Comparison of ENCODE assay signal across 19 cellular contexts in the genomic region with DNA sequence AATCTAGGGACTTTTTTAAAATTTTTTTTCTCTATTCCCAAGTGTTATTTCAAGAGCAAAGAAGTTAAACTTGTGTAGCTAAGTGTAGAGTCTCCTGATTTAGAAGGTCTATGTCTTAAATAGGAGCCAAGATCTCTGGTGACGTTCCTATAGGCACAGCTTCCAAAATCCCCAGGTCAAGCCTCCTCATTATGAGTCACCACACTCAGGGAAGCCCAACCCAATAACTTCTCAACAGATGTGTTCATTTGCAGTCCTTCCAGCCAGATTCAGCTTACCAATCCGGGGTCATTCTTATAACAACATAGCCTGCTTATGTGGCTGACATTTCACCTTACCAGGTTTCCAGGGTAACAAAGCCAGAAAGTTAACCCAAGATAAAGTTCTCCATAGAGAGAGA.
"Had no signal": no experiment of that assay in that cellular context is flagged by ENCODE, and none has a peak within 500 bp of the region (broad histone marks: within the 10 kb centered on the region; RNA-seq: fewer than 3 reads in every experiment).

No MANE protein-coding gene starts in this region.

- H3K4me3 ChIP-seq: lower lobe of right lung, ovary, sigmoid colon, spleen had no signal

- H3K4me1 Mint-ChIP-seq: neural crest cell; stimulated activated naive CD8-positive, alpha-beta T cell treated with anti-CD3 and anti-CD28 coated beads, Interleukin-15, amount 100 ng/mL, for 72 hours had no signal

- ATAC-seq: activated CD8-positive, alpha-beta T cell treated with anti-CD3 and anti-CD28 coated beads for 36 hours; activated naive CD4-positive, alpha-beta T cell treated with anti-CD3 and anti-CD28 coated beads, Interleukin-2, amount 50 U/mL, for 72 hours; activated T-cell treated with anti-CD3 and anti-CD28 coated beads, Interleukin-2, amount 50 U/mL, for 72 hours; lower lobe of right lung; stimulated activated naive CD8-positive, alpha-beta T cell treated with anti-CD3 and anti-CD28 coated beads, Interleukin-15, amount 100 ng/mL, for 72 hours had no signal

- H3K36me3 Mint-ChIP-seq: activated naive CD4-positive, alpha-beta T cell treated with anti-CD3 and anti-CD28 coated beads, Interleukin-2, amount 50 U/mL, for 72 hours; brain; mesothelial cell of epicardium had no signal

- H3K9me3 ChIP-seq: lower lobe of right lung, ovary, sigmoid colon, spleen had no signal

- H3K4me3 Mint-ChIP-seq: activated CD8-positive, alpha-beta T cell treated with anti-CD3 and anti-CD28 coated beads for 36 hours; activated T-cell treated with anti-CD3 and anti-CD28 coated beads, Interleukin-2, amount 50 U/mL, for 72 hours; brain; dendritic cell treated with granulocyte-macrophage colony-stimulating factor and Interleukin-4, amounts not matched to agents 40 ng/mL and 50 ng/mL, for 4 days; mesothelial cell of epicardium; neural crest cell; stimulated activated naive CD8-positive, alpha-beta T cell treated with anti-CD3 and anti-CD28 coated beads, Interleukin-15, amount 100 ng/mL, for 72 hours; type B pancreatic cell had no signal

- H3K9me3 Mint-ChIP-seq: activated CD8-positive, alpha-beta T cell treated with anti-CD3 and anti-CD28 coated beads for 36 hours; activated naive CD4-positive, alpha-beta T cell treated with anti-CD3 and anti-CD28 coated beads, Interleukin-2, amount 50 U/mL, for 72 hours; stimulated activated naive CD8-positive, alpha-beta T cell treated with anti-CD3 and anti-CD28 coated beads, Interleukin-15, amount 100 ng/mL, for 72 hours; type B pancreatic cell had no signal

- H3K27me3 Mint-ChIP-seq: activated CD8-positive, alpha-beta T cell treated with anti-CD3 and anti-CD28 coated beads for 36 hours; dendritic cell treated with granulocyte-macrophage colony-stimulating factor and Interleukin-4, amounts not matched to agents 40 ng/mL and 50 ng/mL, for 4 days had no signal

- H3K27me3 ChIP-seq: ovary, sigmoid colon, spleen had no signal

- DNase-seq: activated CD4-positive, alpha-beta T cell treated with anti-CD3 and anti-CD28 coated beads for 4 hours; activated CD8-positive, alpha-beta memory T cell treated with anti-CD3 and anti-CD28 coated beads, Interleukin-2, amount 50 U/mL, for 4 hours; activated CD8-positive, alpha-beta T cell treated with anti-CD3 and anti-CD28 coated beads for 36 hours; activated gamma-delta T cell; activated T-cell treated with anti-CD3 and anti-CD28 coated beads, Interleukin-2, amount 50 U/mL, for 72 hours; amniotic stem cell; head of caudate nucleus; lower lobe of right lung; ovary; sigmoid colon; spleen; stimulated activated naive CD8-positive, alpha-beta T cell treated with anti-CD3 and anti-CD28 coated beads, Interleukin-15, amount 100 ng/mL, for 72 hours had no signal

- H3K36me3 ChIP-seq: lower lobe of right lung, ovary, sigmoid colon, spleen had no signal

- H3K27ac Mint-ChIP-seq: activated CD8-positive, alpha-beta T cell treated with anti-CD3 and anti-CD28 coated beads for 36 hours; activated naive CD4-positive, alpha-beta T cell treated with anti-CD3 and anti-CD28 coated beads, Interleukin-2, amount 50 U/mL, for 72 hours; activated T-cell treated with anti-CD3 and anti-CD28 coated beads, Interleukin-2, amount 50 U/mL, for 72 hours; dendritic cell treated with granulocyte-macrophage colony-stimulating factor and Interleukin-4, amounts not matched to agents 40 ng/mL and 50 ng/mL, for 4 days; mesothelial cell of epicardium; stimulated activated naive CD8-positive, alpha-beta T cell treated with anti-CD3 and anti-CD28 coated beads, Interleukin-15, amount 100 ng/mL, for 72 hours; type B pancreatic cell had no signal

- H3K27ac ChIP-seq: epithelial cell of prostate, lower lobe of right lung, ovary, sigmoid colon, spleen had no signal

- H3K4me1 ChIP-seq: lower lobe of right lung, sigmoid colon, spleen had no signal
